Comparison of ENCODE assay signal across 8 cellular contexts in the genomic region with DNA sequence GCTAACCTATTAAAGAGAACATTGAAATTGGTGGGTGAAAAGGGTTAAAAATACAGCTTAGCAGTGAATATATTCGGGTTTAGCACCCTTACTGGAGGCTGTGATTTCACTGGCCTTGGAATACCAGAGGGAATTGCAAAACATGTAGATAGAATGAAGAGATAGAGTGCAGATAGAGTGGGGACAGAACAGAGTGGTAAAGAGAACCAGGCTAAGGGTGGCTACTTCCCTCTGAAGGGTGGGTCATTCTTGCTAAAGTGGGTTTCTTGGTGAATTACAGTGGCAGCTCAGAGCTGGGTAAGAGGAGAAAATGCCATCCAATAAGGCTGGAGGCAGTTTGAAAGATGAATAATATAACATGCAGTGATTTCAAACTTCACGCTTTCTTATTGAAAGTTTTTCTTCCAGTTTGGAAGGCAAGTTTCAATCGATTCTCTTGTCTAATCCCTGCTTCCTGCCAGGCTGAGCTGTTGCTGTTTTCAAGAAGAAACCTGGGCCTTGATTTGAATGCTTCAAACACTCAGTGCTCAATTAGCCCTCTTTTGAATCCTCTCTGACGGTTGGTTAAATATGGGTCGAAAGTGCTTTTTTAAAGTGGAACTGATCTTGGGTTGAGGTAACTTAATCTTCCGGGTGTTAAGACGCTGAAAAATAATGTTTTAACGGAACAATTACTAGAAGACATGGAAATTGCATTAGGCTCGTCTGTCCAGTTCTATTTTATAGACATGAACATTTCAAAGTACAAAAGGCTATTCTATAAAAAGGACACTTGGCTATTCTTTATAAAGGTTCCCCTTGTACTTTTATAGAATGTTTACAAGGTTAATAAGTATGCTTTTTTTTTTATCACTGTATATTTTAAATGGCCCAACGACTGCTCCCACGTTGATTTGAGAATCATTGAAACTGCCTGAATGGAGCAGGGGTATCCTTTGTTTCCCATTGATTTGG.
DNase-seq lines count a peak whose midpoint lies in the region; ATAC-seq and TF ChIP-seq lines count a peak whose summit lies in the region.

No MANE protein-coding gene starts in this region.

- H3K4me1 Mint-ChIP-seq in stimulated activated naive CD8-positive, alpha-beta T cell treated with anti-CD3 and anti-CD28 coated beads, Interleukin-15, Interleukin-2, amounts not matched to agents 100 ng/mL and 50 ng/mL, for 24 hours (ENCODE audit: low read depth), result peaks cover 70% of the 10 kb centered on the region
- H3K4me1 Mint-ChIP-seq in mesothelial cell of epicardium, result peaks cover 71% of the 10 kb centered on the region

- no peak for ATAC-seq in stimulated activated naive CD8-positive, alpha-beta T cell treated with anti-CD3 and anti-CD28 coated beads, Interleukin-15, Interleukin-2, amounts not matched to agents 100 U/mL and 50 U/mL, for 24 hours

- no peak for TF ChIP-seq EP300 in Ishikawa (IDR thresholded peaks at IDR 0.05; ENCODE audit: borderline replicate concordance)

- H3K27ac Mint-ChIP-seq in stimulated activated naive CD8-positive, alpha-beta T cell treated with anti-CD3 and anti-CD28 coated beads, Interleukin-15, Interleukin-2, amounts not matched to agents 100 ng/mL and 50 ng/mL, for 24 hours, result peak overlapping the region; percentile 81
- H3K27ac Mint-ChIP-seq in mesothelial cell of epicardium, result peak overlapping the region; percentile 99

- H3K4me3 Mint-ChIP-seq in stimulated activated naive CD8-positive, alpha-beta T cell treated with anti-CD3 and anti-CD28 coated beads, Interleukin-15, Interleukin-2, amounts not matched to agents 100 ng/mL and 50 ng/mL, for 24 hours, result peak overlapping the region; percentile 76
- peak overlapping the region; percentile 44 for H3K4me3 Mint-ChIP-seq in mesothelial cell of epicardium

- H3K36me3 Mint-ChIP-seq in stimulated activated naive CD8-positive, alpha-beta T cell treated with anti-CD3 and anti-CD28 coated beads, Interleukin-15, Interleukin-2, amounts not matched to agents 100 ng/mL and 50 ng/mL, for 24 hours (ENCODE audit: low read depth), result no peaks in the 10 kb centered on the region
- H3K36me3 Mint-ChIP-seq in mesothelial cell of epicardium, result no peaks in the 10 kb centered on the region

- no peak for TF ChIP-seq CTCF in mesothelial cell of epicardium (IDR thresholded peaks at IDR 0.05; ENCODE audit: unreplicated experiment)

- no peaks in the 10 kb centered on the region for H3K9me3 Mint-ChIP-seq in stimulated activated naive CD8-positive, alpha-beta T cell treated with anti-CD3 and anti-CD28 coated beads, Interleukin-15, Interleukin-2, amounts not matched to agents 100 ng/mL and 50 ng/mL, for 24 hours
- no peaks in the 10 kb centered on the region for H3K9me3 Mint-ChIP-seq in mesothelial cell of epicardium

- no peak for TF ChIP-seq RAD21 in Ishikawa (IDR thresholded peaks at IDR 0.05; ENCODE audit: low read depth)

- DNase-seq in stimulated activated naive CD8-positive, alpha-beta T cell treated with anti-CD3 and anti-CD28 coated beads, Interleukin-15, Interleukin-2, amounts not matched to agents 100 U/mL and 50 U/mL, for 24 hours, result no peak
- peak; percentile 30 for DNase-seq in astrocyte of the hippocampus (ENCODE audit: low read depth, low spot score)
- no peak for DNase-seq in mesothelial cell of epicardium (ENCODE audit: low spot score in 2 of 2, unreplicated experiment in 2 of 2)
- DNase-seq in 8988T, result no peak
- DNase-seq in islet precursor cell, result no peak
- DNase-seq in NCI-H1092 (lab: John Stamatoyannopoulos, UW), result no peak

- no peaks in the 10 kb centered on the region for H3K27me3 Mint-ChIP-seq in stimulated activated naive CD8-positive, alpha-beta T cell treated with anti-CD3 and anti-CD28 coated beads, Interleukin-15, Interleukin-2, amounts not matched to agents 100 ng/mL and 50 ng/mL, for 24 hours
- no peaks in the 10 kb centered on the region for H3K27me3 Mint-ChIP-seq in mesothelial cell of epicardium (ENCODE audit: low read depth)

TF ChIP-seq in Ishikawa, 13 proteins besides CTCF, POLR2A, EP300 and RAD21:
- TF ChIP-seq, protein P1, sequence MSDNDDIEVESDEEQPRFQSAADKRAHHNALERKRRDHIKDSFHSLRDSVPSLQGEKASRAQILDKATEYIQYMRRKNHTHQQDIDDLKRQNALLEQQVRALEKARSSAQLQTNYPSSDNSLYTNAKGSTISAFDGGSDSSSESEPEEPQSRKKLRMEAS (IDR thresholded peaks at IDR 0.05), result no peak
- TF ChIP-seq CEBPB (IDR thresholded peaks at IDR 0.05), result peak; percentile 15; the same call in 1 of the 2 replicates
